ENCODE assay signal across 14 cellular contexts in the genomic region with DNA sequence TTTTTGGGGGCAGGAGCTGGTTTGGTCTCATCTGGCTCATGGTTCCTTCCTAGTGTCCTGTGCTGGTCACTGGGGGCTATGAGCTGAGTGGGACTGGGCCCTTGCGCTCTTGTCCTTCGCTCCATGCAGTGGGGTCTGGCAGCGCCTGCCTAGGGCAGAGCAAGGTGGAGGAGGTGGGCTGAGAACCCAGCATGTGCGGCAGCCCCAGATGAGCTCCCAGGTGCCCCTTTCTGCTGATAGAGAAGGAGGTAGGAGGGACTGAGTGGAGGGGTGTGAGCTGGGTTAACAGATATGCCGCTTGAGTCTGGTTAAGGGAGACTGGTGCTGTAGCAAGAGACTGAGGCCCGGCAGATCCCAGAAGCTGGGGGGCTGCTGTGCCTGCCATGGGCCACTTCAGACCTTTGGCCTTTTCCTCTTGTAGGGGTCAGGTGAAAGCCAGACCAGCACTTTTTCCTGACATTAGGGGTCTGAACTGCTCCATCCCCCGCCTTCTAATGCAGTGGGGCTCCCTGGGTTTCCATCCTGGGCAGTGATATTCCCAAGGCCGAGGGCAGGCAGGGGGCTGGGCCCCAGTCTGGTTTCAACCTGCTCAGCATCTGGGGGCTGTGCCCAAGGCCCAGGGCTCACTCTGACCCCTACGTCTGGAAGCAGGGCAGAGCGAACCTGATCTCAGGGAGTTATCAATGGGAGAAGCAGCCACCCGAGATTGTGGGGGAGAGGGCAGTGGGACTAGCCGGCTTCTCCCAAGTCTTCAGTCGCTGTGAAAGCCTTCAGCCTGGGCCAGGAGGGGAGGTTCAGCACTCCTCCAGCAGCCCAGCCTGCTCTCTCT.
"Had no signal": no experiment of that assay in that cellular context is flagged by ENCODE, and none has a peak within 500 bp of the region (broad histone marks: within the 10 kb centered on the region; RNA-seq: fewer than 3 reads in every experiment).

No MANE protein-coding gene starts in this region.

- H3K4me3 ChIP-seq: left lung, right lobe of liver had no signal

- H3K27ac Mint-ChIP-seq: effector memory CD8-positive, alpha-beta T cell; stimulated activated memory B cell treated with anti-CD40 and anti-IgM and Interleukin-4, amounts not matched to agents 10 μg/mL and 1 μg/mL and 100 μg/mL, for 72 hours had no signal

- H3K36me3 Mint-ChIP-seq: stimulated activated memory B cell treated with anti-CD40 and anti-IgM and Interleukin-4, amounts not matched to agents 10 μg/mL and 1 μg/mL and 100 μg/mL, for 72 hours had no signal

- H3K27ac ChIP-seq: left lung, right lobe of liver had no signal

- H3K9me3 Mint-ChIP-seq: effector memory CD8-positive, alpha-beta T cell; stimulated activated memory B cell treated with anti-CD40 and anti-IgM and Interleukin-4, amounts not matched to agents 10 μg/mL and 1 μg/mL and 100 μg/mL, for 72 hours had no signal

- H3K27me3 ChIP-seq: right lobe of liver had no signal

- H3K9me3 ChIP-seq: left lung, right lobe of liver had no signal

- H3K4me3 Mint-ChIP-seq: effector memory CD8-positive, alpha-beta T cell; stimulated activated memory B cell treated with anti-CD40 and anti-IgM and Interleukin-4, amounts not matched to agents 10 μg/mL and 1 μg/mL and 100 μg/mL, for 72 hours had no signal

- H3K36me3 ChIP-seq: left lung, right lobe of liver had no signal

- DNase-seq: activated CD4-positive, alpha-beta T cell treated with anti-CD3 and anti-CD28 coated beads, Interleukin-2, amount 50 U/mL, for 4 hours; activated CD4-positive, CD25-positive, alpha-beta regulatory T cell treated with anti-CD3 and anti-CD28 coated beads, Interleukin-2, amount 50 U/mL, for 72 hours; activated naive CD4-positive, alpha-beta T cell treated with anti-CD3 and anti-CD28 coated beads, Interleukin-2, amount 50 U/mL, for 16 hours; activated T-cell treated with anti-CD3 and anti-CD28 coated beads, Interleukin-2, amount 50 U/mL, for 1 hour; dermis blood vessel endothelial cell; effector memory CD8-positive, alpha-beta T cell; hippocampal formation; left lung; right lobe of liver; small intestine; stimulated activated CD4-positive, alpha-beta T cell treated with anti-CD3 and anti-CD28 coated beads, Interleukin-4, amount 100 ng/mL, for 24 hours; SW 1271; T-helper 2 cell had no signal

- H3K4me1 ChIP-seq: left lung had no signal
